9 cellular contexts compared by ENCODE assay signal in the genomic region with DNA sequence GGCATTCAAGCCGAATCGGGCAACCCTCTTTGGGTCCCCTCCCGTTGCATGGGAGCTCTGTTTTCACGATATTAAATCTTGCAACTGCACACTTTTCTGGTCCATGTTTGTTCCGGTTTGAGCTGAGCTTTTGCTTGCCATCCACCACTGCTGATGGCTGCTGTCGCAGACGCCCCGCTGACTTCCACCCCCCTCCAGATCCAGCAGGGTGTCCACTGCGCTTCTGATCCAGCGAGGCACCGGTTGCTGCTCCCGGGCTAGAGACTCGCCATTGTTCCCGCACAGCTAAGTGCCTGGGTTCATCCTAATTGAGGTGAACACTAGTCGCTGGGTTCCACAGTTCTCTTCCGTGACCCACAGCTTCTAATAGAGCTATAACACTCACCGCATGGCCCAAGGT. TPM values are rescaled to one million over a fixed set of nuclear protein-coding genes. Genes with fewer than 3 reads are reported as not detected.
DNase-seq lines count a peak whose midpoint lies in the region; ATAC-seq and TF ChIP-seq lines count a peak whose summit lies in the region.
"Had no signal": no experiment of that assay in that cellular context is flagged by ENCODE, and none has a peak within 500 bp of the region (broad histone marks: within the 10 kb centered on the region; RNA-seq: fewer than 3 reads in every experiment).

No MANE protein-coding gene starts in this region.

- no peaks in the 10 kb centered on the region for H3K27me3 Mint-ChIP-seq in activated T-cell treated with anti-CD3 and anti-CD28 coated beads, Interleukin-2, amount 50 U/mL, for 24 hours
- H3K27me3 Mint-ChIP-seq in activated naive CD8-positive, alpha-beta T cell, result no peaks in the 10 kb centered on the region

- no peak overlapping the region for H3K27ac Mint-ChIP-seq in activated T-cell treated with anti-CD3 and anti-CD28 coated beads, Interleukin-2, amount 50 U/mL, for 24 hours
- H3K27ac Mint-ChIP-seq in activated naive CD8-positive, alpha-beta T cell, result peak overlapping the region; percentile 28

- no peak for TF ChIP-seq CTCF in liver (IDR thresholded peaks at IDR 0.05; ENCODE audit: low read depth, low read length, missing input control)
- TF ChIP-seq CTCF in tibial artery (IDR thresholded peaks at IDR 0.05), result no peak

- H3K4me1 Mint-ChIP-seq in activated T-cell treated with anti-CD3 and anti-CD28 coated beads, Interleukin-2, amount 50 U/mL, for 24 hours (ENCODE audit: low read depth), result peaks cover 27% of the 10 kb centered on the region
- H3K4me1 Mint-ChIP-seq in activated naive CD8-positive, alpha-beta T cell (ENCODE audit: low read depth), result peaks cover 26% of the 10 kb centered on the region

- H3K4me3 Mint-ChIP-seq in activated T-cell treated with anti-CD3 and anti-CD28 coated beads, Interleukin-2, amount 50 U/mL, for 24 hours, result peak overlapping the region; percentile 93
- peak overlapping the region; percentile 92 for H3K4me3 Mint-ChIP-seq in activated naive CD8-positive, alpha-beta T cell

- no peak overlapping the region for H3K9ac ChIP-seq in liver (ENCODE audit: low read depth in 1 of 2, low read length in 2 of 2)

- 84% methylated on average over 17 of the region's 17 CpGs for WGBS in liver

- H3K27ac ChIP-seq in liver (ENCODE audit: low read depth in 1 of 2, low read length in 2 of 2) (peak overlapping the region in 1 of 2 donors; percentile 96), tibial artery (peak overlapping the region; percentile 86)

- no peaks in the 10 kb centered on the region for H3K27me3 ChIP-seq in liver (ENCODE audit: control insufficient read depth in 4 of 4, insufficient read depth in 4 of 4, low read length in 3 of 4)
- no peaks in the 10 kb centered on the region for H3K27me3 ChIP-seq in tibial artery

- H3K36me3 ChIP-seq in liver (ENCODE audit: control insufficient read depth in 4 of 4, insufficient read depth in 3 of 4, low read depth in 1 of 4, low read length in 3 of 4) (no peaks in the 10 kb centered on the region), tibial artery (peaks cover 0 to 9% (median 0%) of the 10 kb centered on the region in 3 donors)

- no peak for TF ChIP-seq RAD21 in liver (IDR thresholded peaks at IDR 0.05)

- no peak for ATAC-seq in GM18858 (IDR thresholded peaks at IDR 0.05; ENCODE audit: unreplicated experiment)

- H3K4me1 ChIP-seq in liver (ENCODE audit: control insufficient read depth in 4 of 4, insufficient read depth in 4 of 4, low read length in 3 of 4) (peaks cover 8 to 37% (median 26%) of the 10 kb centered on the region in 4 donors), tibial artery (peaks cover 0 to 42% (median 32%) of the 10 kb centered on the region in 4 donors)

- H3K4me3 ChIP-seq in liver (ENCODE audit: low read depth in 1 of 3, low read length in 3 of 3) (peak overlapping the region in 2 of 3 donors; percentile 95), tibial artery (peak overlapping the region; percentile 72 to 83)

- H3K9me3 ChIP-seq in liver (ENCODE audit: control insufficient read depth in 4 of 4, low read length in 3 of 4) (no peaks in the 10 kb centered on the region), tibial artery (no peaks in the 10 kb centered on the region)

- intact Hi-C loops in tibial artery (cut with DNase I; ENCODE audit: low total_unique reads), result loop anchor here (5.0 kb wide), 1 partner anchor 270 kb away; the partner anchor contains the start of gene ABLIM2

- DNase-seq in activated T-cell treated with anti-CD3 and anti-CD28 coated beads, Interleukin-2, amount 50 U/mL, for 24 hours, result no peak
- no peak for DNase-seq in activated T-cell treated with anti-CD3 and anti-CD28 coated beads, Interleukin-2, amount 50 U/mL, for 1 hour
- DNase-seq in tibial artery (no peak), OCI-M1 (lab: John Stamatoyannopoulos, UW) (no peak), NCI-H2081 (lab: John Stamatoyannopoulos, UW) (no peak)
- DNase-seq: stimulated activated CD4-positive, alpha-beta T cell treated with anti-CD3 and anti-CD28 coated beads, Interleukin-1b, Interleukin-23, amount 100 ng/mL, for 48 hours had no signal

- H3K9me3 Mint-ChIP-seq in activated T-cell treated with anti-CD3 and anti-CD28 coated beads, Interleukin-2, amount 50 U/mL, for 24 hours, result no peaks in the 10 kb centered on the region
- no peaks in the 10 kb centered on the region for H3K9me3 Mint-ChIP-seq in activated naive CD8-positive, alpha-beta T cell (ENCODE audit: low read depth)

- peaks cover 6% of the 10 kb centered on the region for H3K36me3 Mint-ChIP-seq in activated T-cell treated with anti-CD3 and anti-CD28 coated beads, Interleukin-2, amount 50 U/mL, for 24 hours (ENCODE audit: low read depth)
- H3K36me3 Mint-ChIP-seq in activated naive CD8-positive, alpha-beta T cell, result no peaks in the 10 kb centered on the region

TF ChIP-seq in liver, 16 proteins besides CTCF, POLR2A, EP300 and RAD21:
- TF ChIP-seq HNF4G (IDR thresholded peaks at IDR 0.05) (no peak), GABPA (IDR thresholded peaks at IDR 0.05 in 1 of 2, conservative IDR thresholded peaks at IDR 0.05 in 1 of 2) (no peak), RXRA (IDR thresholded peaks at IDR 0.05) (no peak), JUND (IDR thresholded peaks at IDR 0.05) (no peak), HNF4A (conservative IDR thresholded peaks at IDR 0.05) (no peak), FOXA2 (IDR thresholded peaks at IDR 0.05) (no peak), REST (IDR thresholded peaks at IDR 0.05) (no peak), TAF1 (conservative IDR thresholded peaks at IDR 0.05) (no peak), FOXA1 (IDR thresholded peaks at IDR 0.05) (no peak), YY1 (IDR thresholded peaks at IDR 0.05) (no peak), SP1 (IDR thresholded peaks at IDR 0.05) (no peak), ZBTB33 (IDR thresholded peaks at IDR 0.05) (no peak), MAX (IDR thresholded peaks at IDR 0.05) (no peak), EGR1 (IDR thresholded peaks at IDR 0.05; ENCODE audit: low read depth in 2 of 2) (no peak), NR2F2 (IDR thresholded peaks at IDR 0.05) (no peak)
- TF ChIP-seq, protein P1, sequence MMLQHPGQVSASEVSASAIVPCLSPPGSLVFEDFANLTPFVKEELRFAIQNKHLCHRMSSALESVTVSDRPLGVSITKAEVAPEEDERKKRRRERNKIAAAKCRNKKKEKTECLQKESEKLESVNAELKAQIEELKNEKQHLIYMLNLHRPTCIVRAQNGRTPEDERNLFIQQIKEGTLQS (IDR thresholded peaks at IDR 0.05), result no peak
TF ChIP-seq in liver: peak in this region for 0.

RNA-seq across cellular contexts. Expression of gene ACOX3, which starts 13.3 kb away (rescaled TPM):
- 10 to 100 TPM; 14.1 to 24.6 TPM for total RNA-seq in liver
- 10 to 100 TPM; 11.4 to 13.0 TPM for polyA plus RNA-seq in liver

RNA-seq across cellular contexts. Expression of gene TRMT44, which starts 13.3 kb away (rescaled TPM):
- 10 to 100 TPM in 1 of 2 donors, 1 to 10 TPM in 1; 7.1 to 16.0 TPM for total RNA-seq in liver
- 1 to 10 TPM; 3.0 to 4.2 TPM for polyA plus RNA-seq in liver
